Comparison of ENCODE assay signal across 7 cellular contexts in the genomic region with DNA sequence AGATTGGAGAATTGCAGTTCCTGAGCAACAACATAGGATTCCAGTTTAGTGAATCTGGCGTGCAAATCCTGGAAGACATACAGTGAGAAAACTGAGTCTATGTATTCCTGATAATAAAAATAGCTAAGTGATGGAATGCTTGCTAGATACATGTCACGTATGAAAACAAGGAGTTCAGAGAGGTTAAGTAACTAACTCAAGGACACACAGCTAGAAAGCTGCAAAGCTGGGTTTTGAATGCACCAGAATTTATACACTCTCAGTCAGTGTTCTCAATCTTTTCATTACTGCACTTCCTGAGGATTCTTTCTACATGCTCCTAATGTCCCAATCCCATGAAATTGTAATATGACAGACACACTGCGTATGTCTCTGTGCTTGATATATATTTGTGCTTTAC. TPM values are rescaled to one million over a fixed set of nuclear protein-coding genes. Genes with fewer than 3 reads are reported as not detected.
"Had no signal": no experiment of that assay in that cellular context is flagged by ENCODE, and none has a peak within 500 bp of the region (broad histone marks: within the 10 kb centered on the region; RNA-seq: fewer than 3 reads in every experiment).

No MANE protein-coding gene starts in this region.

- DNase-seq: H7, KG1 had no signal

- ATAC-seq: HCT116 had no signal

- H3K36me3 ChIP-seq: HAP-1 had no signal

- FAIRE-seq: HTR-8/SVneo had no signal

- H3K4me3 ChIP-seq: GM23338, HAP-1 had no signal

- H3K4me1 ChIP-seq: HAP-1 had no signal

- H3K9me3 ChIP-seq: HAP-1 had no signal

RNA-seq across cellular contexts. Expression of gene TBX3, which starts 35.3 kb away (rescaled TPM):
- polyA plus RNA-seq: IgD-negative memory B cell had no signal
